32 cellular contexts compared by ENCODE assay signal in genomic region chr10:106551501-106551900, GRCh38.
"Had no signal": no experiment of that assay in that cellular context is flagged by ENCODE, and none has a peak within 500 bp of the region (broad histone marks: within the 10 kb centered on the region; RNA-seq: fewer than 3 reads in every experiment).

No MANE protein-coding gene starts in this region.

- H3K9me3 ChIP-seq: adrenal gland, body of pancreas, breast epithelium, Peyer's patch had no signal

- H3K27ac ChIP-seq: adrenal gland, body of pancreas, breast epithelium, Peyer's patch, RWPE1, WERI-Rb-1 had no signal

- DNase-seq: activated CD4-positive, alpha-beta T cell treated with anti-CD3 and anti-CD28 coated beads for 1 hour; activated CD4-positive, alpha-beta T cell treated with anti-CD3 and anti-CD28 coated beads, Interleukin-2, amount 10 ng/mL, durations not matched to agents 7 days and 5 days; activated CD4-positive, alpha-beta T cell treated with anti-CD3 and anti-CD28 coated beads, Interleukin-2, amount 50 U/mL, for 48 hours; activated CD4-positive, CD25-positive, alpha-beta regulatory T cell; activated CD8-positive, alpha-beta memory T cell treated with anti-CD3 and anti-CD28 coated beads, Interleukin-2, amount 50 U/mL, for 4 hours; activated CD8-positive, alpha-beta T cell treated with anti-CD3 and anti-CD28 coated beads, Interleukin-2, amount 10 ng/mL, durations not matched to agents 7 days and 5 days; activated gamma-delta T cell treated with Interleukin-2 at 50 U/mL for 16 hours; activated naive CD4-positive, alpha-beta T cell treated with anti-CD3 and anti-CD28 coated beads for 36 hours; activated T-cell treated with anti-CD3 and anti-CD28 coated beads for 4 hours; activated T-cell treated with anti-CD3 and anti-CD28 coated beads, Interleukin-2, amount 50 U/mL, for 4 hours; adrenal gland; body of pancreas; NCI-H1092 treated with DMSO at 0.1 percent for 48 hours; NCI-H1417; NCI-H146; NCI-H187; NCI-H2029 treated with DMSO at 0.1 percent for 48 hours; NCI-H2171 treated with DMSO at 0.1 percent for 48 hours; NCI-H2227 treated with DMSO at 0.1 percent for 48 hours; NCI-H446; NCI-H510A treated with DMSO at 0.1 percent for 48 hours; PC-3; Peyer's patch; SIG-M5; SW 1271; T1000; WERI-Rb-1 had no signal

- H3K4me1 ChIP-seq: adrenal gland, body of pancreas, breast epithelium, Peyer's patch had no signal

- H3K36me3 ChIP-seq: adrenal gland, breast epithelium, Peyer's patch, WERI-Rb-1 had no signal

- H3K27me3 ChIP-seq: adrenal gland, body of pancreas, breast epithelium, Peyer's patch had no signal

- H3K4me3 ChIP-seq: adrenal gland, body of pancreas, breast epithelium, Peyer's patch had no signal

- ATAC-seq: activated CD8-positive, alpha-beta T cell treated with anti-CD3 and anti-CD28 coated beads, Interleukin-2, amount 10 ng/mL, durations not matched to agents 7 days and 5 days; activated naive CD4-positive, alpha-beta T cell treated with anti-CD3 and anti-CD28 coated beads, Interleukin-2, amount 50 U/mL, for 72 hours; activated T-cell treated with anti-CD3 and anti-CD28 coated beads, Interleukin-2, amount 50 U/mL, for 4 hours; body of pancreas; PC-3; Right ventricle myocardium inferior; SK-N-SH treated with all-trans-retinoic acid at 6 μM for 48 hours had no signal
